ENCODE assay signal across 18 cellular contexts in genomic region chr9:96129698-96130097, GRCh38.
A peak's percentile ranks its signal among the peaks of the same experiment; 100 is the strongest.
DNase-seq lines count a peak whose midpoint lies in the region; ATAC-seq and TF ChIP-seq lines count a peak whose summit lies in the region.
"Had no signal": no experiment of that assay in that cellular context is flagged by ENCODE, and none has a peak within 500 bp of the region (broad histone marks: within the 10 kb centered on the region; RNA-seq: fewer than 3 reads in every experiment).

No MANE protein-coding gene starts in this region.

- H3K36me3 ChIP-seq in A673 (ENCODE audit: insufficient read depth, low read length, poor library complexity, severe bottlenecking), result no peaks in the 10 kb centered on the region
- H3K36me3 ChIP-seq: BLaER1 treated with 17β-estradiol and CSF1 and Interleukin-3, amounts not matched to agents 10 nM and 100 nM; left lung; right lobe of liver; tibial nerve had no signal

- DNase-seq in A673 (ENCODE audit: low spot score) (peak; percentile 57), NCI-H1417 treated with DMSO at 0.1 percent for 48 hours (lab: John Stamatoyannopoulos, UW) (peak; percentile 94), NOMO-1 treated with dmso at 0.1 percent for 144 hours (lab: John Stamatoyannopoulos, UW; ENCODE audit: unreplicated experiment) (peak; percentile 75), iPS-NIHi11 (ENCODE audit: low spot score) (peak; percentile 42), HT-29 (ENCODE audit: low spot score) (no peak), AML-193 (lab: John Stamatoyannopoulos, UW) (no peak)
- DNase-seq: activated CD4-positive, alpha-beta T cell treated with anti-CD3 and anti-CD28 coated beads, Interleukin-2, amount 50 U/mL, for 4 hours; foreskin keratinocyte; IMR-90; left lung; NCI-H2029 treated with DMSO at 0.1 percent for 48 hours; NCI-H82; right lobe of liver; stimulated activated naive CD4-positive, alpha-beta T cell treated with Interleukin-2 at 50 U/mL for 16 hours had no signal

- no peak for ATAC-seq in GM19463 (IDR thresholded peaks at IDR 0.05; ENCODE audit: unreplicated experiment)
- no peak for ATAC-seq in GM18867 (IDR thresholded peaks at IDR 0.05; ENCODE audit: unreplicated experiment)
- ATAC-seq: foreskin keratinocyte, left lung, right lobe of liver had no signal

- CTCF ChIA-PET in A673 (lab: Charles Lee), result no interaction called here

- no peaks in the 10 kb centered on the region for H3K9me3 ChIP-seq in A673 (ENCODE audit: low read depth, low read length, poor library complexity, severe bottlenecking)
- H3K9me3 ChIP-seq: left lung, right lobe of liver, tibial nerve had no signal

- no peak overlapping the region for H3K27ac ChIP-seq in A673 (ENCODE audit: low read depth, low read length, poor library complexity, severe bottlenecking)
- H3K27ac ChIP-seq: BLaER1 treated with 17β-estradiol and CSF1 and Interleukin-3, amounts not matched to agents 10 nM and 100 nM; foreskin keratinocyte; left lung; right lobe of liver; tibial nerve had no signal

- BruUV-seq in A673 (replicated peaks; lab: Mats Ljungman, UMichigan), result no TSS peak

- intact Hi-C loops in A673 (cut with micrococcal nuclease; ENCODE audit: unreplicated experiment), result no loop called here

- POLR2A ChIA-PET in A673 (lab: Charles Lee; ENCODE audit: low non-redundant PET), result no interaction called here

- H3K4me3 ChIP-seq in A673 (ENCODE audit: low read depth, low read length, poor library complexity, severe bottlenecking), result no peak overlapping the region
- H3K4me3 ChIP-seq: BLaER1 treated with 17β-estradiol and CSF1 and Interleukin-3, amounts not matched to agents 10 nM and 100 nM; left lung; right lobe of liver; tibial nerve had no signal

- H3K27me3 ChIP-seq in A673 (replicated peaks; ENCODE audit: insufficient read depth, low read depth, low read length, poor library complexity), result no peaks in the 10 kb centered on the region
- H3K27me3 ChIP-seq: BLaER1 treated with 17β-estradiol and CSF1 and Interleukin-3, amounts not matched to agents 10 nM and 100 nM; left lung; right lobe of liver; tibial nerve had no signal

- TF ChIP-seq CTCF in A673 (conservative IDR thresholded peaks at IDR 0.05; ENCODE audit: low read depth, low read length), result no peak

- no peaks in the 10 kb centered on the region for H3K4me1 ChIP-seq in A673 (ENCODE audit: insufficient read depth, low read length, poor library complexity, severe bottlenecking)
- H3K4me1 ChIP-seq: foreskin keratinocyte, left lung, right lobe of liver, tibial nerve had no signal

Comparison
In these comparisons a context has a peak if more than half of its experiments do, and no peak if none do; other contexts are left out.
1. DNase-seq: peak in A673 (single experiment), NCI-H1417 treated with DMSO at 0.1 percent for 48 hours (single experiment), NOMO-1 treated with dmso at 0.1 percent for 144 hours (single experiment) and iPS-NIHi11 (single experiment); none in HT-29 (single experiment) and AML-193 (0 of 2).